8 cellular contexts compared by ENCODE assay signal in the genomic region with DNA sequence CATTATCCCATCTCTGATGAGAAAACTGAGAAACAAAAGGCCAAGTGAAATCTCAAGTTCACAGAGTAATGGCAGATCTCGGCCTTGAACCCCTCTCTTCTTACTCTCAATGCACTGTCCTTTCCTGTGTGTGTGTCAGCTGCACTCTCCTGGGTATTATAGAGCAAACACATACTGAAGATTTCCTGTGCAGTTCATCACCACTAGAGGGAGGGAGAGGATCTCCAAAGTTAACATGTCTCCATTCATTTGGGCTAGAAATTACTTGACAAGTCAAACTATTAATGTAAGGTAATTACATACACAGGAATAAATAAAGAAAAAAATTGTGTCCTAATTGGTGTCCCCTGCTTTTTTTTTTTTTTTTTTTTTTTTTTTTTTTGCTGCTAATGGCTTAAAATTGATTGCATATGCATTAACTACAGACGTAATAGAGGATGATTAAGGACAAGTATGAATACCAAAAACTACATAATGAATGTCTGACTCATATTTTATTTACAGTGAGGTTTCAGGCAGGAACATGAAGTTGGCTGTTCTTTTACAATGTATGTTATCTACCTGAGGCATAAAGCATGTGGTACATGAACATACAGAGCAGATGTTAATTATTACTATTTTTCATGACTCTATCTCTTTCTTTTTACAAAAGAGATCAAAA.
DNase-seq lines count a peak whose midpoint lies in the region; ATAC-seq, FAIRE-seq and TF ChIP-seq lines count a peak whose summit lies in the region.

No MANE protein-coding gene starts in this region.

- H3K9me3 ChIP-seq in breast epithelium, result no peaks in the 10 kb centered on the region

- H3K4me3 ChIP-seq in breast epithelium, result no peak overlapping the region

- TF ChIP-seq CTCF in breast epithelium (IDR thresholded peaks at IDR 0.05), result peak; percentile 64 to 80 (median 74)

- no peaks in the 10 kb centered on the region for H3K4me1 ChIP-seq in breast epithelium

- TF ChIP-seq POLR2A in breast epithelium (IDR thresholded peaks at IDR 0.05), result no peak

- H3K27ac ChIP-seq in breast epithelium, result no peak overlapping the region

- H3K36me3 ChIP-seq in breast epithelium, result no peaks in the 10 kb centered on the region

- FAIRE-seq in urothelium cell line (lab: Jason Lieb, UNC), result no peak

- DNase-seq in Right ventricle myocardium superior, result no peak
- DNase-seq in Right ventricle myocardium inferior (ENCODE audit: missing footprints), result no peak
- DNase-seq in HK-2 (ENCODE audit: unreplicated experiment), result peak; percentile 16
- peak; percentile 40 for DNase-seq in NCI-H82 treated with DMSO at 0.1 percent for 48 hours (lab: John Stamatoyannopoulos, UW; ENCODE audit: unreplicated experiment)
- DNase-seq in breast epithelium (ENCODE audit: low spot score in 2 of 2), result no peak
- DNase-seq in left kidney (ENCODE audit: low read depth, low spot score), result peak; percentile 71
- DNase-seq in urothelium cell line (ENCODE audit: low spot score), result peak; percentile 57

- H3K27me3 ChIP-seq in breast epithelium, result no peaks in the 10 kb centered on the region

- intact Hi-C loops in Right ventricle myocardium superior (cut with DNase I) (loop anchor here (10.0 kb wide), 1 partner anchor 1136 kb away; no protein-coding TSS in a partner anchor), Right ventricle myocardium inferior (cut with DNase I) (loop anchor here (2.0 kb wide), 1 partner anchor 1132 kb away; no protein-coding TSS in a partner anchor), breast epithelium (cut with DNase I; ENCODE audit: low total_unique reads) (no loop called here)

- ATAC-seq in Right ventricle myocardium superior (ENCODE audit: poor library complexity) (peak; percentile 73), Right ventricle myocardium inferior (no peak), GM21526 (IDR thresholded peaks at IDR 0.05; ENCODE audit: low FRiP score, unreplicated experiment) (peak; percentile 94)

Comparison
In these comparisons a context has a peak if more than half of its experiments do, and no peak if none do; other contexts are left out.
1. DNase-seq: peak in HK-2 (single experiment), NCI-H82 treated with DMSO at 0.1 percent for 48 hours (single experiment), left kidney (single experiment) and urothelium cell line (single experiment); none in Right ventricle myocardium superior (single experiment), Right ventricle myocardium inferior (single experiment) and breast epithelium (0 of 2).